Comparison of ENCODE assay signal across 8 cellular contexts in genomic region chr13:94595006-94595942, GRCh38. TPM values are rescaled to one million over a fixed set of nuclear protein-coding genes. Genes with fewer than 3 reads are reported as not detected.
DNase-seq lines count a peak whose midpoint lies in the region; ATAC-seq and TF ChIP-seq lines count a peak whose summit lies in the region.

No MANE protein-coding gene starts in this region.

- peak overlapping the region; percentile 91 to 97 for H3K27ac Mint-ChIP-seq in activated naive CD4-positive, alpha-beta T cell treated with anti-CD3 and anti-CD28 coated beads, Interleukin-2, amount 50 U/mL, for 72 hours

- H3K36me3 ChIP-seq in NT2/D1 (ENCODE audit: insufficient read depth, insufficient read length, low read length): peaks cover 28% of the 10 kb centered on the region
- peaks cover 0 to 26% of the 10 kb centered on the region in 2 donors for H3K36me3 ChIP-seq in gastrocnemius medialis

- H3K27ac ChIP-seq in gastrocnemius medialis: peak overlapping the region; percentile 77 to 86 (median 78)

- no peaks in the 10 kb centered on the region for H3K4me1 ChIP-seq in NT2/D1 (ENCODE audit: insufficient read depth, insufficient read length)
- peaks cover 22 to 24% of the 10 kb centered on the region in 2 donors for H3K4me1 ChIP-seq in gastrocnemius medialis

- H3K27me3 ChIP-seq in NT2/D1 (ENCODE audit: insufficient read depth, insufficient read length) (no peaks in the 10 kb centered on the region), gastrocnemius medialis (no peaks in the 10 kb centered on the region)

- no peak for TF ChIP-seq CTCF in gastrocnemius medialis (IDR thresholded peaks at IDR 0.05 in 4 of 5, conservative IDR thresholded peaks at IDR 0.05 in 1 of 5)

- TF ChIP-seq POLR2A in gastrocnemius medialis (IDR thresholded peaks at IDR 0.05): no peak

- in situ Hi-C loops in gastrocnemius medialis (cut with MboI; ENCODE audit: low sequenced_read_pairs in 4 of 4): no loop called here

- intact Hi-C loops in left ventricle myocardium superior (cut with micrococcal nuclease) (no loop called here), gastrocnemius medialis (cut with DNase I; ENCODE audit: low total_unique reads) (no loop called here)

- H3K9me3 ChIP-seq in NT2/D1 (ENCODE audit: insufficient read depth, low read length) (no peaks in the 10 kb centered on the region; the same call in 1 of the 2 replicates), gastrocnemius medialis (no peaks in the 10 kb centered on the region)

- peak overlapping the region; percentile 92 for H3K9ac ChIP-seq in NT2/D1 (ENCODE audit: insufficient read length, low read depth)

- H3K9me3 Mint-ChIP-seq in activated naive CD4-positive, alpha-beta T cell treated with anti-CD3 and anti-CD28 coated beads, Interleukin-2, amount 50 U/mL, for 72 hours: peaks cover 0 to 5% of the 10 kb centered on the region in 2 donors

- H3K36me3 Mint-ChIP-seq in activated naive CD4-positive, alpha-beta T cell treated with anti-CD3 and anti-CD28 coated beads, Interleukin-2, amount 50 U/mL, for 72 hours: peaks cover 14 to 22% of the 10 kb centered on the region in 2 donors

- ATAC-seq in HG02870 (IDR thresholded peaks at IDR 0.05; ENCODE audit: unreplicated experiment) (peak; percentile 46), left ventricle myocardium superior (peak; percentile 69), gastrocnemius medialis (peak; percentile 78 to 81)
- ATAC-seq in activated naive CD4-positive, alpha-beta T cell treated with anti-CD3 and anti-CD28 coated beads, Interleukin-2, amount 50 U/mL, for 72 hours: peak; percentile 48 to 78

- DNase-seq in stimulated activated CD4-positive, alpha-beta T cell treated with anti-CD3 and anti-CD28 coated beads, Interleukin-12 subunit alpha, Interleukin-12 subunit beta, amount 100 ng/mL, for 4 hours: peak; percentile 27
- DNase-seq in stimulated activated CD4-positive, alpha-beta T cell treated with anti-CD3 and anti-CD28 coated beads, Interleukin-1b, Interleukin-23, amount 100 ng/mL, for 48 hours: no peak
- DNase-seq in NT2/D1 (ENCODE audit: low read depth, low spot score) (no peak), left ventricle myocardium superior (peak; percentile 30), gastrocnemius medialis (no peak), cortex of kidney (lab: John Stamatoyannopoulos, UW) (no peak)
- DNase-seq in activated naive CD4-positive, alpha-beta T cell treated with anti-CD3 and anti-CD28 coated beads, Interleukin-2, amount 50 U/mL, for 72 hours (ENCODE audit: low spot score in 2 of 2): peak in 1 of 2 donors; percentile 20

- H3K4me3 ChIP-seq in NT2/D1 (ENCODE audit: insufficient read length, low read depth) (peak overlapping the region; percentile 92), gastrocnemius medialis (peak overlapping the region; percentile 69 to 91 (median 83))

RNA-seq across cellular contexts. Expression of gene TGDS, which starts 0.7 kb away (rescaled TPM):
- 10 to 100 TPM; 22.9 to 23.7 TPM for total RNA-seq in activated naive CD4-positive, alpha-beta T cell treated with anti-CD3 and anti-CD28 coated beads, Interleukin-2, amount 50 U/mL, for 72 hours
- total RNA-seq in left ventricle myocardium superior (4.6 TPM), gastrocnemius medialis (1 to 10 TPM; 2.9 to 6.0 (median 4.0) TPM)

RNA-seq across cellular contexts. Expression of gene GPR180, which starts 6.4 kb away (rescaled TPM):
- total RNA-seq in activated naive CD4-positive, alpha-beta T cell treated with anti-CD3 and anti-CD28 coated beads, Interleukin-2, amount 50 U/mL, for 72 hours: 1 to 10 TPM; 7.3 to 7.5 TPM
- 5.8 TPM for total RNA-seq in left ventricle myocardium superior
- 1 to 10 TPM; 3.2 to 4.8 (median 4.1) TPM for total RNA-seq in gastrocnemius medialis

Comparison
In these comparisons a context has a peak if more than half of its experiments do, and no peak if none do; other contexts are left out.
1. DNase-seq: peak in stimulated activated CD4-positive, alpha-beta T cell treated with anti-CD3 and anti-CD28 coated beads, Interleukin-12 subunit alpha, Interleukin-12 subunit beta, amount 100 ng/mL, for 4 hours (single experiment) and left ventricle myocardium superior (single experiment); none in stimulated activated CD4-positive, alpha-beta T cell treated with anti-CD3 and anti-CD28 coated beads, Interleukin-1b, Interleukin-23, amount 100 ng/mL, for 48 hours (single experiment), NT2/D1 (single experiment), gastrocnemius medialis (0 of 2) and cortex of kidney (single experiment).
2. Peak in every context shown above with its lines, with median percentiles within 50 percentile points of each other: ATAC-seq.